16 cellular contexts compared by ENCODE assay signal in the genomic region with DNA sequence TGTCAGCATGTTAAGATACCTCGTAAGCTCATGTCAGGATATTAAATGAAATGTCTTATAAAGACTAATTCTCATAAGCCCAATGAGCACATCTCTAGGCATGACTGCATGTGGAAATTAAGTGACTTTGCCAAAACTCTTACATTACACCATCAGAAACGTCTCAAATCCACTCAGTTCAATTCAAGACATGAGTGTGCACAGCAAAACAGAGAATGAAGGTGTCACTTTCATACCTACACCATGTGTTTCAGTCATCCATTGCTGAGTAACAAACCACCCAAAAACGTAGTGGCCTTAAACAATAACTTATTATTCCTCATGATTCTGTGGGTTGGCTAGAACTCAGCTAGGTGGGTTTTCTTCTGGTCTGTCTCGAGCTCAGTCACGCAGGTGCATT.
A peak's percentile ranks its signal among the peaks of the same experiment; 100 is the strongest.
DNase-seq lines count a peak whose midpoint lies in the region; ATAC-seq and TF ChIP-seq lines count a peak whose summit lies in the region.
"Had no signal": no experiment of that assay in that cellular context is flagged by ENCODE, and none has a peak within 500 bp of the region (broad histone marks: within the 10 kb centered on the region; RNA-seq: fewer than 3 reads in every experiment).

No MANE protein-coding gene starts in this region.

- H3K27me3 ChIP-seq in GM06990 (replicated peaks; ENCODE audit: control insufficient read depth, insufficient read depth, low read length) = no peaks in the 10 kb centered on the region

- TF ChIP-seq CTCF in GM06990 (IDR thresholded peaks at IDR 0.05; ENCODE audit: insufficient read depth, low read length, poor library complexity, severe bottlenecking) (no peak), nephron progenitor cell (IDR thresholded peaks at IDR 0.05) (no peak)

- no peaks in the 10 kb centered on the region for H3K27me3 Mint-ChIP-seq in activated T-cell treated with anti-CD3 and anti-CD28 coated beads, Interleukin-2, amount 50 U/mL, for 24 hours
- no peaks in the 10 kb centered on the region for H3K27me3 Mint-ChIP-seq in nephron progenitor cell (ENCODE audit: low read depth, poor library complexity)
- H3K27me3 Mint-ChIP-seq: B cell; CD4-positive, alpha-beta T cell had no signal

- no peak overlapping the region for H3K4me3 Mint-ChIP-seq in activated T-cell treated with anti-CD3 and anti-CD28 coated beads, Interleukin-2, amount 50 U/mL, for 24 hours
- no peak overlapping the region for H3K4me3 Mint-ChIP-seq in nephron progenitor cell
- H3K4me3 Mint-ChIP-seq: B cell; CD4-positive, alpha-beta T cell; HFFc6 had no signal

- no peaks in the 10 kb centered on the region for H3K9me3 Mint-ChIP-seq in activated T-cell treated with anti-CD3 and anti-CD28 coated beads, Interleukin-2, amount 50 U/mL, for 24 hours
- H3K9me3 Mint-ChIP-seq in nephron progenitor cell = peaks cover 8% of the 10 kb centered on the region
- H3K9me3 Mint-ChIP-seq: HFFc6 had no signal

- peaks cover 61% of the 10 kb centered on the region for H3K36me3 Mint-ChIP-seq in activated T-cell treated with anti-CD3 and anti-CD28 coated beads, Interleukin-2, amount 50 U/mL, for 24 hours (ENCODE audit: low read depth)
- peaks cover 68% of the 10 kb centered on the region for H3K36me3 Mint-ChIP-seq in nephron progenitor cell (ENCODE audit: low read depth)

- H3K36me3 ChIP-seq in GM06990 (ENCODE audit: control insufficient read depth, insufficient read depth, low read length) = no peaks in the 10 kb centered on the region; the same call in none of the 2 replicates

- peak overlapping the region; percentile 67 for H3K27ac Mint-ChIP-seq in activated T-cell treated with anti-CD3 and anti-CD28 coated beads, Interleukin-2, amount 50 U/mL, for 24 hours
- peak overlapping the region; percentile 48 for H3K27ac Mint-ChIP-seq in nephron progenitor cell
- H3K27ac Mint-ChIP-seq: B cell; CD4-positive, alpha-beta T cell; HFFc6 had no signal

- no peak for DNase-seq in activated T-cell treated with anti-CD3 and anti-CD28 coated beads, Interleukin-2, amount 50 U/mL, for 24 hours
- no peak for DNase-seq in activated T-cell treated with anti-CD3 and anti-CD28 coated beads, Interleukin-2, amount 50 U/mL, for 1 hour
- DNase-seq in GM06990 (ENCODE audit: extremely low read depth, insufficient read length) (peak; percentile 17), nephron progenitor cell (no peak), hepatic stellate cell (ENCODE audit: low spot score) (no peak)
- DNase-seq: ACHN; C1 segment of cervical spinal cord; Calu3; CD4-positive, alpha-beta T cell; DMS79; HCEC 1CT; HFFc6; IMR-90 had no signal

- ATAC-seq in GM21619 (IDR thresholded peaks at IDR 0.05; ENCODE audit: unreplicated experiment) (peak; percentile 59), HG02870 (IDR thresholded peaks at IDR 0.05; ENCODE audit: unreplicated experiment) (no peak)

- peaks cover 10% of the 10 kb centered on the region for H3K4me1 Mint-ChIP-seq in activated T-cell treated with anti-CD3 and anti-CD28 coated beads, Interleukin-2, amount 50 U/mL, for 24 hours (ENCODE audit: low read depth)
- H3K4me1 Mint-ChIP-seq in nephron progenitor cell = peaks cover 19% of the 10 kb centered on the region
- H3K4me1 Mint-ChIP-seq: B cell had no signal

- no peak overlapping the region for H3K4me3 ChIP-seq in GM06990 (replicated peaks; ENCODE audit: low read depth, low read length)
